ENCODE assay signal across 9 cellular contexts in genomic region chr1:201539561-201540404, GRCh38. TPM values are rescaled to one million over a fixed set of nuclear protein-coding genes. Genes with fewer than 3 reads are reported as not detected.
DNase-seq lines count a peak whose midpoint lies in the region; ATAC-seq and TF ChIP-seq lines count a peak whose summit lies in the region.
"Had no signal": no experiment of that assay in that cellular context is flagged by ENCODE, and none has a peak within 500 bp of the region (broad histone marks: within the 10 kb centered on the region; RNA-seq: fewer than 3 reads in every experiment).

No MANE protein-coding gene starts in this region.

- H3K36me3 ChIP-seq in GM23338 (ENCODE audit: insufficient read depth) = no peaks in the 10 kb centered on the region

- no peaks in the 10 kb centered on the region for H4K20me1 ChIP-seq in GM23338 (replicated peaks; ENCODE audit: insufficient read depth)

- H3K4me1 ChIP-seq in GM23338 (ENCODE audit: insufficient read depth) = peaks cover 22% of the 10 kb centered on the region

- H3K27ac ChIP-seq in GM23338 (ENCODE audit: low read depth) = no peak overlapping the region
- H3K27ac ChIP-seq: epithelial cell of prostate had no signal

- H3K79me2 ChIP-seq in GM23338 (replicated peaks; ENCODE audit: insufficient read depth) = no peaks in the 10 kb centered on the region

- H3K27me3 ChIP-seq in GM23338 (ENCODE audit: insufficient read depth) = peaks cover 67% of the 10 kb centered on the region

- H3K4me3 Mint-ChIP-seq in GM23338 = peak overlapping the region; percentile 87
- peak overlapping the region; percentile 66 for H3K4me3 Mint-ChIP-seq in dendritic cell treated with granulocyte-macrophage colony-stimulating factor and Interleukin-4, amounts not matched to agents 40 ng/mL and 50 ng/mL, for 4 days
- peak overlapping the region; percentile 61 for H3K4me3 Mint-ChIP-seq in stimulated activated memory B cell treated with anti-CD40 and anti-IgM and Interleukin-4, amounts not matched to agents 10 μg/mL and 1 μg/mL and 100 μg/mL, for 72 hours

- H3K4me2 ChIP-seq in GM23338 = peak overlapping the region; percentile 99

- peak overlapping the region; percentile 99 for H2AFZ ChIP-seq in GM23338

- H3K27ac Mint-ChIP-seq in GM23338 = no peak overlapping the region
- peak overlapping the region; percentile 52 for H3K27ac Mint-ChIP-seq in dendritic cell treated with granulocyte-macrophage colony-stimulating factor and Interleukin-4, amounts not matched to agents 40 ng/mL and 50 ng/mL, for 4 days
- H3K27ac Mint-ChIP-seq in stimulated activated memory B cell treated with anti-CD40 and anti-IgM and Interleukin-4, amounts not matched to agents 10 μg/mL and 1 μg/mL and 100 μg/mL, for 72 hours = no peak overlapping the region

- no peaks in the 10 kb centered on the region for H3K36me3 Mint-ChIP-seq in GM23338 (ENCODE audit: low read depth)
- no peaks in the 10 kb centered on the region for H3K36me3 Mint-ChIP-seq in dendritic cell treated with granulocyte-macrophage colony-stimulating factor and Interleukin-4, amounts not matched to agents 40 ng/mL and 50 ng/mL, for 4 days (ENCODE audit: low read depth)
- H3K36me3 Mint-ChIP-seq in stimulated activated memory B cell treated with anti-CD40 and anti-IgM and Interleukin-4, amounts not matched to agents 10 μg/mL and 1 μg/mL and 100 μg/mL, for 72 hours = peaks cover 9% of the 10 kb centered on the region

- DNase-seq in 8988T (peak; percentile 63), GM23338 (ENCODE audit: low spot score) (peak; percentile 75), OCI-M1 (lab: John Stamatoyannopoulos, UW) (peak; percentile 55), left kidney (ENCODE audit: low read depth, low spot score) (peak; percentile 67)

- peak; percentile 53 for ATAC-seq in GM23338
- no peak for ATAC-seq in stimulated activated memory B cell treated with anti-CD40 and anti-IgM and Interleukin-4, amounts not matched to agents 10 μg/mL and 1 μg/mL and 100 μg/mL, for 72 hours
- no peak for ATAC-seq in GM21529 (IDR thresholded peaks at IDR 0.05; ENCODE audit: unreplicated experiment)
- ATAC-seq in HG02870 (IDR thresholded peaks at IDR 0.05; ENCODE audit: unreplicated experiment) = no peak

- no peak for TF ChIP-seq CTCF in GM23338 (conservative IDR thresholded peaks at IDR 0.05; ENCODE audit: low read depth in 2 of 2)

- H3K27me3 Mint-ChIP-seq in GM23338 (ENCODE audit: insufficient read depth, low read depth, poor library complexity) = peaks cover 40% of the 10 kb centered on the region
- H3K27me3 Mint-ChIP-seq in dendritic cell treated with granulocyte-macrophage colony-stimulating factor and Interleukin-4, amounts not matched to agents 40 ng/mL and 50 ng/mL, for 4 days = peaks cover 23% of the 10 kb centered on the region
- peaks cover 52% of the 10 kb centered on the region for H3K27me3 Mint-ChIP-seq in stimulated activated memory B cell treated with anti-CD40 and anti-IgM and Interleukin-4, amounts not matched to agents 10 μg/mL and 1 μg/mL and 100 μg/mL, for 72 hours

- H3F3A ChIP-seq in GM23338 (replicated peaks; ENCODE audit: low read depth) = peaks cover 16% of the 10 kb centered on the region

- peaks cover 21% of the 10 kb centered on the region for H3K4me1 Mint-ChIP-seq in GM23338
- H3K4me1 Mint-ChIP-seq in dendritic cell treated with granulocyte-macrophage colony-stimulating factor and Interleukin-4, amounts not matched to agents 40 ng/mL and 50 ng/mL, for 4 days (ENCODE audit: low read depth) = peaks cover 90% of the 10 kb centered on the region
- peaks cover 43% of the 10 kb centered on the region for H3K4me1 Mint-ChIP-seq in stimulated activated memory B cell treated with anti-CD40 and anti-IgM and Interleukin-4, amounts not matched to agents 10 μg/mL and 1 μg/mL and 100 μg/mL, for 72 hours

- intact Hi-C loops in dendritic cell treated with granulocyte-macrophage colony-stimulating factor and Interleukin-4, amounts not matched to agents 40 ng/mL and 50 ng/mL, for 4 days (cut with micrococcal nuclease) = loop anchor here (5.0 to 10.0 kb wide), 3 partner anchors 253 to 435 kb away; no protein-coding TSS in a partner anchor

- H3K4me3 ChIP-seq in GM23338 = peak overlapping the region; percentile 94

- no peaks in the 10 kb centered on the region for H3K9me2 ChIP-seq in GM23338 (ENCODE audit: insufficient read depth)

- no peaks in the 10 kb centered on the region for H3K9me3 Mint-ChIP-seq in GM23338
- H3K9me3 Mint-ChIP-seq in dendritic cell treated with granulocyte-macrophage colony-stimulating factor and Interleukin-4, amounts not matched to agents 40 ng/mL and 50 ng/mL, for 4 days = no peaks in the 10 kb centered on the region
- H3K9me3 Mint-ChIP-seq in stimulated activated memory B cell treated with anti-CD40 and anti-IgM and Interleukin-4, amounts not matched to agents 10 μg/mL and 1 μg/mL and 100 μg/mL, for 72 hours = no peaks in the 10 kb centered on the region

TF ChIP-seq in GM23338, 12 proteins besides CTCF, POLR2A, EP300 and RAD21:
- peak; percentile 27 for TF ChIP-seq EZH2 (IDR thresholded peaks at IDR 0.05; ENCODE audit: low read depth, unreplicated experiment)
- TF ChIP-seq POLR2AphosphoS5 (IDR thresholded peaks at IDR 0.05; ENCODE audit: low read depth) = no peak; the same call in 1 of the 2 replicates
TF ChIP-seq in GM23338: peak in this region for 1.

RNA-seq across cellular contexts. Expression of gene NAV1, which starts 0.9 kb away (rescaled TPM):
- 37.2 and 37.4 TPM in 2 replicates for total RNA-seq in GM23338 (2014; rRNA removed; shearing (Covaris generic))
- 22.6 and 22.7 TPM in 2 replicates for polyA plus RNA-seq in GM23338 (2016; fragmentation: Nextera tagmentation; extraction: Ambion mirVana)

RNA-seq across cellular contexts. Expression of gene CSRP1, which starts 32.9 kb away (rescaled TPM):
- 24.1 and 29.9 TPM in 2 replicates for total RNA-seq in GM23338 (2014; rRNA removed; shearing (Covaris generic))
- 5.8 and 6.2 TPM in 2 replicates for polyA plus RNA-seq in GM23338 (2016; fragmentation: Nextera tagmentation; extraction: Ambion mirVana)
